In the genomic region with DNA sequence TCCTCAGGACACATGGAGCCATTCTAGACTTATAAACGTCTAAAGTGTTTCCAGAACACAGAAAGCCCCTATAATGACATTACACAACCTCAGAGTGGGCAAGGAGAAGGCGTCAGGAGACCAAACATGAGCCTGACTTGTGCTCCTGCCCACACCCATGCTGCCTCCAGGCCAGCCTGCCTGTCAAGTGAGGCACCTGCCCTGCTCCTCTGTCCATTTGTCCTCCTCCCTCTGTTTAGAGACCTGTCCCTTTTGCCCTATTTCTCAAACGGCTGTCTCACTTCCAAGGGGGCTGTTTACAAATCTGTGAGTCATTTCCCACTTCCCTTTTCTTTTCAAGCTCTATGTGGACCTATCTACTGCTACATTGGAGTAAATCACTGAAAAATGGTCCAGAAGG, we compare ENCODE assay signal across 8 cellular contexts. TPM values are rescaled to one million over a fixed set of nuclear protein-coding genes. Genes with fewer than 3 reads are reported as not detected.
A peak's percentile ranks its signal among the peaks of the same experiment; 100 is the strongest.
DNase-seq lines count a peak whose midpoint lies in the region; ATAC-seq and TF ChIP-seq lines count a peak whose summit lies in the region.

No MANE protein-coding gene starts in this region.

- ATAC-seq in HG03439 (IDR thresholded peaks at IDR 0.05; ENCODE audit: unreplicated experiment) (peak; percentile 39), HG03280 (IDR thresholded peaks at IDR 0.05; ENCODE audit: unreplicated experiment) (no peak)

- DNase-seq in GM19240 (ENCODE audit: insufficient read length, low spot score) (peak; percentile 37), astrocyte of the spinal cord (ENCODE audit: low read depth, low spot score) (peak; percentile 32), renal cortical epithelial cell (ENCODE audit: low read depth) (peak; percentile 50), AG20443 (ENCODE audit: low spot score) (no peak), NCI-H226 (no peak)
- DNase-seq in activated CD4-positive, alpha-beta T cell treated with anti-CD3 and anti-CD28 coated beads, Interleukin-2, amount 50 U/mL, for 4 hours: no peak

- in situ Hi-C loops in astrocyte of the spinal cord (cut with HindIII; ENCODE audit: low sequenced_read_pairs): no loop called here

- no peak for TF ChIP-seq CTCF in astrocyte of the spinal cord (IDR thresholded peaks at IDR 0.05; ENCODE audit: low read depth, low read length)

- H3K4me3 ChIP-seq in astrocyte of the spinal cord (ENCODE audit: low read depth, low read length): no peak overlapping the region

RNA-seq across cellular contexts. Expression of gene ZDHHC3, which starts 21.0 kb away (rescaled TPM):
- 59.9 and 81.4 TPM in 2 replicates for total RNA-seq in renal cortical epithelial cell

RNA-seq across cellular contexts. Expression of gene EXOSC7, which starts 21.1 kb away (rescaled TPM):
- total RNA-seq in renal cortical epithelial cell: 59.4 and 63.9 TPM in 2 replicates

Comparison
In these comparisons a context has a peak if more than half of its experiments do, and no peak if none do; other contexts are left out.
1. DNase-seq: peak in GM19240 (single experiment), astrocyte of the spinal cord (single experiment) and renal cortical epithelial cell (single experiment); none in AG20443 (single experiment), NCI-H226 (single experiment) and activated CD4-positive, alpha-beta T cell treated with anti-CD3 and anti-CD28 coated beads, Interleukin-2, amount 50 U/mL, for 4 hours (0 of 2).